2 cellular contexts compared by ENCODE assay signal in genomic region chrX:150507251-150507856, GRCh38.
TF ChIP-seq lines count a peak whose summit lies in the region.

No MANE protein-coding gene starts in this region.

TF ChIP-seq in liver, 16 proteins besides CTCF, POLR2A, EP300 and RAD21 (continued from another document):
- TF ChIP-seq, protein P1, sequence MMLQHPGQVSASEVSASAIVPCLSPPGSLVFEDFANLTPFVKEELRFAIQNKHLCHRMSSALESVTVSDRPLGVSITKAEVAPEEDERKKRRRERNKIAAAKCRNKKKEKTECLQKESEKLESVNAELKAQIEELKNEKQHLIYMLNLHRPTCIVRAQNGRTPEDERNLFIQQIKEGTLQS (IDR thresholded peaks at IDR 0.05): no peak
- TF ChIP-seq YY1 (IDR thresholded peaks at IDR 0.05): no peak
- TF ChIP-seq, protein P2, sequence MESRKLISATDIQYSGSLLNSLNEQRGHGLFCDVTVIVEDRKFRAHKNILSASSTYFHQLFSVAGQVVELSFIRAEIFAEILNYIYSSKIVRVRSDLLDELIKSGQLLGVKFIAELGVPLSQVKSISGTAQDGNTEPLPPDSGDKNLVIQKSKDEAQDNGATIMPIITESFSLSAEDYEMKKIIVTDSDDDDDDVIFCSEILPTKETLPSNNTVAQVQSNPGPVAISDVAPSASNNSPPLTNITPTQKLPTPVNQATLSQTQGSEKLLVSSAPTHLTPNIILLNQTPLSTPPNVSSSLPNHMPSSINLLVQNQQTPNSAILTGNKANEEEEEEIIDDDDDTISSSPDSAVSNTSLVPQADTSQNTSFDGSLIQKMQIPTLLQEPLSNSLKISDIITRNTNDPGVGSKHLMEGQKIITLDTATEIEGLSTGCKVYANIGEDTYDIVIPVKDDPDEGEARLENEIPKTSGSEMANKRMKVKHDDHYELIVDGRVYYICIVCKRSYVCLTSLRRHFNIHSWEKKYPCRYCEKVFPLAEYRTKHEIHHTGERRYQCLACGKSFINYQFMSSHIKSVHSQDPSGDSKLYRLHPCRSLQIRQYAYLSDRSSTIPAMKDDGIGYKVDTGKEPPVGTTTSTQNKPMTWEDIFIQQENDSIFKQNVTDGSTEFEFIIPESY (IDR thresholded peaks at IDR 0.05): no peak

TF ChIP-seq in HepG2, 621 proteins besides CTCF, POLR2A, EP300 and RAD21 (continued from another document):
- TF ChIP-seq, protein P3, sequence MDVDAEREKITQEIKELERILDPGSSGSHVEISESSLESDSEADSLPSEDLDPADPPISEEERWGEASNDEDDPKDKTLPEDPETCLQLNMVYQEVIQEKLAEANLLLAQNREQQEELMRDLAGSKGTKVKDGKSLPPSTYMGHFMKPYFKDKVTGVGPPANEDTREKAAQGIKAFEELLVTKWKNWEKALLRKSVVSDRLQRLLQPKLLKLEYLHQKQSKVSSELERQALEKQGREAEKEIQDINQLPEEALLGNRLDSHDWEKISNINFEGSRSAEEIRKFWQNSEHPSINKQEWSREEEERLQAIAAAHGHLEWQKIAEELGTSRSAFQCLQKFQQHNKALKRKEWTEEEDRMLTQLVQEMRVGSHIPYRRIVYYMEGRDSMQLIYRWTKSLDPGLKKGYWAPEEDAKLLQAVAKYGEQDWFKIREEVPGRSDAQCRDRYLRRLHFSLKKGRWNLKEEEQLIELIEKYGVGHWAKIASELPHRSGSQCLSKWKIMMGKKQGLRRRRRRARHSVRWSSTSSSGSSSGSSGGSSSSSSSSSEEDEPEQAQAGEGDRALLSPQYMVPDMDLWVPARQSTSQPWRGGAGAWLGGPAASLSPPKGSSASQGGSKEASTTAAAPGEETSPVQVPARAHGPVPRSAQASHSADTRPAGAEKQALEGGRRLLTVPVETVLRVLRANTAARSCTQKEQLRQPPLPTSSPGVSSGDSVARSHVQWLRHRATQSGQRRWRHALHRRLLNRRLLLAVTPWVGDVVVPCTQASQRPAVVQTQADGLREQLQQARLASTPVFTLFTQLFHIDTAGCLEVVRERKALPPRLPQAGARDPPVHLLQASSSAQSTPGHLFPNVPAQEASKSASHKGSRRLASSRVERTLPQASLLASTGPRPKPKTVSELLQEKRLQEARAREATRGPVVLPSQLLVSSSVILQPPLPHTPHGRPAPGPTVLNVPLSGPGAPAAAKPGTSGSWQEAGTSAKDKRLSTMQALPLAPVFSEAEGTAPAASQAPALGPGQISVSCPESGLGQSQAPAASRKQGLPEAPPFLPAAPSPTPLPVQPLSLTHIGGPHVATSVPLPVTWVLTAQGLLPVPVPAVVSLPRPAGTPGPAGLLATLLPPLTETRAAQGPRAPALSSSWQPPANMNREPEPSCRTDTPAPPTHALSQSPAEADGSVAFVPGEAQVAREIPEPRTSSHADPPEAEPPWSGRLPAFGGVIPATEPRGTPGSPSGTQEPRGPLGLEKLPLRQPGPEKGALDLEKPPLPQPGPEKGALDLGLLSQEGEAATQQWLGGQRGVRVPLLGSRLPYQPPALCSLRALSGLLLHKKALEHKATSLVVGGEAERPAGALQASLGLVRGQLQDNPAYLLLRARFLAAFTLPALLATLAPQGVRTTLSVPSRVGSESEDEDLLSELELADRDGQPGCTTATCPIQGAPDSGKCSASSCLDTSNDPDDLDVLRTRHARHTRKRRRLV (CRISPR knock-in tag; IDR thresholded peaks at IDR 0.05): no peak
- TF ChIP-seq, protein P4, sequence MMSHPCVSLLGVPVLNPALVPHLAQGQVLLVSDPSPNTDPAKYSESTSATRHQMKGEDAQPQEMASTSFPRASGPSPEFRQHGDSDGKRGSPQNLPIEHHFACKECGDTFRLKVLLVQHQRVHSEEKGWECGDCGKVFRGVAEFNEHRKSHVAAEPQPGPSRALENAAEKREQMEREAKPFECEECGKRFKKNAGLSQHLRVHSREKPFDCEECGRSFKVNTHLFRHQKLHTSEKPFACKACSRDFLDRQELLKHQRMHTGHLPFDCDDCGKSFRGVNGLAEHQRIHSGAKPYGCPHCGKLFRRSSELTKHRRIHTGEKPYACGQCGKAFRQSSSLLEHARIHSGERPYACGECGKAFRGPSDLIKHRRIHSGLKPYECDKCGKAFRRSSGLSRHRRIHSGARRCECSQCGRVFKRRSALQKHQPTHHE (CRISPR knock-in tag; IDR thresholded peaks at IDR 0.05; ENCODE audit: borderline replicate concordance): no peak
